In genomic region chr11:8683115-8683807, GRCh38 we compare ENCODE assay signal across 1 cellular context.
TF ChIP-seq lines count a peak whose summit lies in the region.

No MANE protein-coding gene starts in this region.

TF ChIP-seq in H1, 55 proteins besides CTCF, POLR2A, EP300 and RAD21 (continued from another document):
- TF ChIP-seq SP4 (IDR thresholded peaks at IDR 0.05; ENCODE audit: low read length), result no peak
- peak; percentile 44 for TF ChIP-seq CHD7 (IDR thresholded peaks at IDR 0.05; ENCODE audit: insufficient replicate concordance, low read length)
- no peak for TF ChIP-seq RNF2 (IDR thresholded peaks at IDR 0.05; ENCODE audit: borderline replicate concordance, low read depth, low read length, missing control alignments, poor library complexity, severe bottlenecking)
- TF ChIP-seq TAF7 (optimal IDR thresholded peaks at IDR 0.05; ENCODE audit: borderline replicate concordance, low read depth, low read length), result peak; percentile 19
- TF ChIP-seq EGR1 (IDR thresholded peaks at IDR 0.05; ENCODE audit: borderline replicate concordance, low read depth, low read length), result no peak
- TF ChIP-seq SUZ12 (IDR thresholded peaks at IDR 0.05; ENCODE audit: low read length), result no peak
- no peak for TF ChIP-seq NRF1 (IDR thresholded peaks at IDR 0.05; ENCODE audit: low read depth, low read length)
- no peak for TF ChIP-seq RXRA (IDR thresholded peaks at IDR 0.05; ENCODE audit: insufficient read depth, low read depth, low read length)
- TF ChIP-seq EZH2 (IDR thresholded peaks at IDR 0.05; ENCODE audit: low read depth, low read length, severe bottlenecking), result no peak
- TF ChIP-seq RFX5 (IDR thresholded peaks at IDR 0.05; ENCODE audit: borderline replicate concordance, low read depth, low read length), result no peak
- no peak for TF ChIP-seq GTF2F1 (IDR thresholded peaks at IDR 0.05; ENCODE audit: borderline replicate concordance, low read depth, low read length)
- TF ChIP-seq NANOG (IDR thresholded peaks at IDR 0.05; ENCODE audit: insufficient read depth, low read depth, low read length, poor library complexity, severe bottlenecking), result no peak
- no peak for TF ChIP-seq TCF12 (IDR thresholded peaks at IDR 0.05; ENCODE audit: low read depth, low read length)
- no peak for TF ChIP-seq GABPA (IDR thresholded peaks at IDR 0.05; ENCODE audit: borderline replicate concordance, insufficient read depth, low read length)
- TF ChIP-seq ZNF274 (IDR thresholded peaks at IDR 0.05; ENCODE audit: borderline replicate concordance, extremely low read depth, low read length), result no peak
- no peak for TF ChIP-seq SIRT6 (IDR thresholded peaks at IDR 0.05; ENCODE audit: low read length)
